In the genomic region with DNA sequence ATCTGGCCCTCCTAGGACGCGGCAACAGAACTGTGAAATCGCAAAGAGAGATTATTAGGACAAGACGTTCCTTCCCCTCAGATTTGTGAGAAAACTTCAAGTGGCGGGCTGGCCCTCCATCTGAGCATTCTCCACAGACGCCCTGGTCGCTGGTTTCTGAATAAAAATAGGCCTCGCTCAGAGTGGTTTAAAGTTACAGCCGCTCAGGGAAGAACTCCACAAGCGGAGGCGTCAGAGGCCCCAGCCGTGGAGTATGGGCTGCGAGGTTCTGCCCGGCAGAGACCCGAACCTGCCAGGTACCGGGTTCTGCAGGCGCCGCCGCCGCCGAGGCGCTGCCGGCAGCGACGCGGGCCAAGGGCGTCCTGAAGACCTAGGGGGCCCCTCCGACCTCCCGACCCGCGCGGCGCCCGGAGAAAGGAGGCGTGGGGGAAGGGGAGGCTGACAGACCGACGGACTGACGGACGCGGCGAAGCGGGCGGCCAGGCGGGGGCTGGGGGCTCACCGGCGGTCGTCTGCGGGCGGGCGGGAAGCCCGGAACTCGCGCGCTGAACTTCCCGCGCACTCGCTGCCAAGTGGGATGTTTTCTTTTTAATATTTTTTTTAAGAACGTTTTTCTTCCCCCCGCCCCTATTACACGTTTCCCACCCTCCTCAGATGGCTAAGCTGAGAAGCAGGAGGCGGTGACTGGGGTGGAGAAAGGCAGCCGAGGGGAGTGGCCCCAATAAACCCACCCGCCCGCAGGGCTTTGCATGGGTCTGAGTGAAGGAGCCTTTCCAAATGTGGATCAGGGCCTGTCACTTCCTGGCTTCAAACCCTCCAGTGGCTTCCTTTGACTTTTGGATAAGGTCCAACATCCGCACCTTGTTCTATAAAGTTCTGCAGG, we compare ENCODE assay signal across 7 cellular contexts. TPM values are rescaled to one million over a fixed set of nuclear protein-coding genes. Genes with fewer than 3 reads are reported as not detected.
DNase-seq lines count a peak whose midpoint lies in the region; ATAC-seq, FAIRE-seq and TF ChIP-seq lines count a peak whose summit lies in the region.

A gene (minus strand): TSS at position 574 of the 883 bp plus-strand sequence. CDS start 770 bp downstream, outside the sequence.

- H3K9ac ChIP-seq in kidney (ENCODE audit: low read length in 2 of 2): peak within 1 kb of the TSS; percentile 27 to 46

- POLR2A ChIA-PET in CD8-positive, alpha-beta T cell (lab: Charles Lee): no interaction called here

- H3K27ac ChIP-seq in breast epithelium (peak within 1 kb of the TSS; percentile 68 to 72), kidney (ENCODE audit: low read depth in 2 of 2, low read length in 2 of 2) (peak within 1 kb of the TSS in 1 of 2 donors; percentile 51), tibial nerve (peak within 1 kb of the TSS; percentile 6 to 81 (median 44))
- H3K27ac ChIP-seq in CD8-positive, alpha-beta T cell (ENCODE audit: low read depth, low read length): no peak within 1 kb of the TSS

- TF ChIP-seq EP300 in tibial nerve (IDR thresholded peaks at IDR 0.05): no peak

- H3K27me3 ChIP-seq in breast epithelium (no peaks in the 10 kb centered on the region), tibial nerve (no peaks in the 10 kb centered on the region)
- H3K27me3 ChIP-seq in CD8-positive, alpha-beta T cell (ENCODE audit: insufficient read depth, low read length): no peaks in the 10 kb centered on the region

- no peak for ATAC-seq in stimulated activated naive B cell treated with anti-CD40 and anti-IgM and Interleukin-4, amounts not matched to agents 10 μg/mL and 1 μg/mL and 100 μg/mL, for 72 hours (replicated peaks)
- ATAC-seq in CD8-positive, alpha-beta T cell: no peak

- H3K4me1 Mint-ChIP-seq in stimulated activated naive B cell treated with anti-CD40 and anti-IgM and Interleukin-4, amounts not matched to agents 10 μg/mL and 1 μg/mL and 100 μg/mL, for 72 hours: no peaks in the 10 kb centered on the region
- no peaks in the 10 kb centered on the region for H3K4me1 Mint-ChIP-seq in CD8-positive, alpha-beta T cell (ENCODE audit: low read depth)

- H3K36me3 ChIP-seq in breast epithelium (no peaks in the 10 kb centered on the region), kidney (ENCODE audit: control insufficient read depth in 1 of 2, insufficient read depth in 2 of 2, low read length in 2 of 2) (no peaks in the 10 kb centered on the region), tibial nerve (no peaks in the 10 kb centered on the region)
- H3K36me3 ChIP-seq in CD8-positive, alpha-beta T cell (ENCODE audit: insufficient read depth, low read length): no peaks in the 10 kb centered on the region

- no peaks in the 10 kb centered on the region for H3K27me3 Mint-ChIP-seq in stimulated activated naive B cell treated with anti-CD40 and anti-IgM and Interleukin-4, amounts not matched to agents 10 μg/mL and 1 μg/mL and 100 μg/mL, for 72 hours
- peaks cover 3% of the 10 kb centered on the region for H3K27me3 Mint-ChIP-seq in CD8-positive, alpha-beta T cell (ENCODE audit: low read depth)

- H3K27ac Mint-ChIP-seq in stimulated activated naive B cell treated with anti-CD40 and anti-IgM and Interleukin-4, amounts not matched to agents 10 μg/mL and 1 μg/mL and 100 μg/mL, for 72 hours: no peak within 1 kb of the TSS
- H3K27ac Mint-ChIP-seq in CD8-positive, alpha-beta T cell: no peak within 1 kb of the TSS

- peak; percentile 72 for DNase-seq in M059J (ENCODE audit: low read depth)
- DNase-seq in breast epithelium (ENCODE audit: low spot score in 2 of 2): no peak
- peak; percentile 82 for DNase-seq in kidney
- peak in 1 of 2 donors; percentile 9 for DNase-seq in tibial nerve (ENCODE audit: low spot score in 2 of 2)
- no peak for DNase-seq in stimulated activated naive B cell treated with anti-CD40 and anti-IgM and Interleukin-4, amounts not matched to agents 10 μg/mL and 1 μg/mL and 100 μg/mL, for 72 hours
- no peak for DNase-seq in CD8-positive, alpha-beta T cell
- DNase-seq in stimulated activated CD4-positive, alpha-beta T cell treated with anti-CD3 and anti-CD28 coated beads, Interleukin-1b, Interleukin-23, amount 100 ng/mL, for 48 hours: no peak

- WGBS in tibial nerve, 2 donors: 9 to 11% methylated on average over 41 to 61 of the region's 65 CpGs

- TF ChIP-seq CTCF in breast epithelium (IDR thresholded peaks at IDR 0.05) (no peak), kidney (IDR thresholded peaks at IDR 0.05; ENCODE audit: borderline replicate concordance, extremely low read depth, insufficient read depth) (no peak), tibial nerve (IDR thresholded peaks at IDR 0.05) (no peak)
- TF ChIP-seq CTCF in CD8-positive, alpha-beta T cell (IDR thresholded peaks at IDR 0.05): no peak

- H3K4me3 ChIP-seq in breast epithelium (peak within 1 kb of the TSS; percentile 57 to 79 (median 62)), kidney (ENCODE audit: low read length in 2 of 2) (peak within 1 kb of the TSS; percentile 30 to 59), tibial nerve (peak within 1 kb of the TSS; percentile 26 to 67 (median 50))
- H3K4me3 ChIP-seq in CD8-positive, alpha-beta T cell (ENCODE audit: low read depth, low read length): no peak within 1 kb of the TSS

- peaks cover 0 to 4% of the 10 kb centered on the region in 2 donors for H3K9me3 Mint-ChIP-seq in stimulated activated naive B cell treated with anti-CD40 and anti-IgM and Interleukin-4, amounts not matched to agents 10 μg/mL and 1 μg/mL and 100 μg/mL, for 72 hours
- H3K9me3 Mint-ChIP-seq in CD8-positive, alpha-beta T cell: peaks cover 9% of the 10 kb centered on the region

- peaks cover 0 to 8% of the 10 kb centered on the region in 2 donors for H3K4me1 ChIP-seq in breast epithelium
- no peaks in the 10 kb centered on the region for H3K4me1 ChIP-seq in kidney (ENCODE audit: control insufficient read depth in 1 of 2, insufficient read depth in 1 of 2, low read depth in 1 of 2, low read length in 2 of 2)
- H3K4me1 ChIP-seq in tibial nerve: peaks cover 0 to 12% (median 0%) of the 10 kb centered on the region in 4 donors
- H3K4me1 ChIP-seq in CD8-positive, alpha-beta T cell (ENCODE audit: insufficient read depth, low read length): no peaks in the 10 kb centered on the region

- no peak for FAIRE-seq in kidney (lab: Jason Lieb, UNC)

- no peak within 1 kb of the TSS for H3K4me3 Mint-ChIP-seq in stimulated activated naive B cell treated with anti-CD40 and anti-IgM and Interleukin-4, amounts not matched to agents 10 μg/mL and 1 μg/mL and 100 μg/mL, for 72 hours
- no peak within 1 kb of the TSS for H3K4me3 Mint-ChIP-seq in CD8-positive, alpha-beta T cell

- TF ChIP-seq POLR2A in breast epithelium (IDR thresholded peaks at IDR 0.05) (no peak), tibial nerve (IDR thresholded peaks at IDR 0.05) (no peak)

- intact Hi-C loops in breast epithelium (cut with DNase I; ENCODE audit: low total_unique reads): loop anchor here (10.0 kb wide), 1 partner anchor 697 kb away; no protein-coding TSS in a partner anchor
- intact Hi-C loops in kidney (cut with DNase I): no loop called here
- intact Hi-C loops in CD8-positive, alpha-beta T cell (cut with DNase I, micrococcal nuclease): no loop called here

- CTCF ChIA-PET in CD8-positive, alpha-beta T cell (lab: Charles Lee): no interaction called here

- no peaks in the 10 kb centered on the region for H3K36me3 Mint-ChIP-seq in stimulated activated naive B cell treated with anti-CD40 and anti-IgM and Interleukin-4, amounts not matched to agents 10 μg/mL and 1 μg/mL and 100 μg/mL, for 72 hours
- no peaks in the 10 kb centered on the region for H3K36me3 Mint-ChIP-seq in CD8-positive, alpha-beta T cell

- no peaks in the 10 kb centered on the region for H3K9me3 ChIP-seq in breast epithelium
- H3K9me3 ChIP-seq in kidney (ENCODE audit: control insufficient read depth in 1 of 2, low read length in 2 of 2): no peaks in the 10 kb centered on the region
- no peaks in the 10 kb centered on the region for H3K9me3 ChIP-seq in tibial nerve
- H3K9me3 ChIP-seq in CD8-positive, alpha-beta T cell (ENCODE audit: low read length): no peaks in the 10 kb centered on the region

RNA-seq across cellular contexts. Expression of the gene that starts here (rescaled TPM):
- 1.8 and 1.9 TPM in 2 replicates for total RNA-seq in M059J (2014; rRNA removed; shearing (Covaris generic))
- total RNA-seq in breast epithelium: 1 to 10 TPM in 1 of 3 donors, under 1 TPM in 2; 0.96 to 1.2 (median 0.98) TPM
- total RNA-seq in kidney: 3.0 TPM
- polyA plus RNA-seq in kidney (ENCODE audit: insufficient read depth, low read depth, low replicate concordance): 0.47 TPM
- 1 to 10 TPM in 3 of 4 donors, under 1 TPM in 1; 0.98 to 1.5 (median 1.3) TPM for total RNA-seq in tibial nerve
- total RNA-seq in CD8-positive, alpha-beta T cell: not detected

Comparison
In these comparisons a context has a peak if more than half of its experiments do, and no peak if none do; other contexts are left out.
1. DNase-seq: peak in M059J (single experiment) and kidney (single experiment); none in breast epithelium (0 of 2), stimulated activated naive B cell treated with anti-CD40 and anti-IgM and Interleukin-4, amounts not matched to agents 10 μg/mL and 1 μg/mL and 100 μg/mL, for 72 hours (single experiment), CD8-positive, alpha-beta T cell (0 of 7) and stimulated activated CD4-positive, alpha-beta T cell treated with anti-CD3 and anti-CD28 coated beads, Interleukin-1b, Interleukin-23, amount 100 ng/mL, for 48 hours (single experiment).